ENCODE assay signal across 8 cellular contexts in the genomic region with DNA sequence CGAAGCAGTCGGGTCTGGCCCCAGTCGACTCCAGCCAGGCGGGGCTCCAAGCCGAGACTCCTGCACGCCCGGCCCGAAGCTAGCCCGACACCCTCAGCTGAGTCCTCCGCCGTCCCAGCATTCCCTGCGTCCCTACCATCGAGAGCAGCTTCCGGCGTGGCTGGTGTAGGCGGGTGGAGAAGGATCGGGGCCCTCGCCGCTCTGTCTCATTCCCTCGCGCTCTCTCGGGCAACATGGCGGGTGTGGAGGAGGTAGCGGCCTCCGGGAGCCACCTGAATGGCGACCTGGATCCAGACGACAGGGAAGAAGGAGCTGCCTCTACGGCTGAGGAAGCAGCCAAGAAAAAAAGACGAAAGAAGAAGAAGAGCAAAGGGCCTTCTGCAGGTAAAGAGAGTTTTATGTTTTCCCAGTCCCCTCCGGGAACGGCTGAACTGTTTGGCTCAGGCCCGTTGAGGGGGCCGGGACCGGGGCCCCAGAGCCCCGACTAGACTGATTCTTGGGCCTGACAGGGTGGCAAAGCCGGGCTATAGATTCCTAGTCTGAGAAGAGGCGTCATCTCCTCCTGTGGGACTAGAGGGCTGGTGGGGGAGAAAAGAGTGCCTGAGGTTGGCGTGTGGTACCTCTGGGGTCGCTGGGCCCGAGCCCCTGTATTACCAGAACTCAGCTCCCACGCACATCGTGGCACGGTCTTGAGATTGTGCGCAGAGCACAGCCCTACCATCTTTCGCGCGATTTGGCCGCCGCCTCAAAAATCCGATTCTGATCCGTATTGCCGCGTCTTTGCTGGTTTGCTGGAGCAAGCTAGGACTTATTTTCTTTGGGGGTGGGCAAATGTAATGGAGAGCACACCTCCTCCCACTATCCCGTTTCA. TPM values are rescaled to one million over a fixed set of nuclear protein-coding genes. Genes with fewer than 3 reads are reported as not detected.
A peak's percentile ranks its signal among the peaks of the same experiment; 100 is the strongest.
DNase-seq lines count a peak whose midpoint lies in the region; ATAC-seq and TF ChIP-seq lines count a peak whose summit lies in the region.

A gene (plus strand): TSS at position 206 of the 871 bp plus-strand sequence. CDS start 28 bp downstream, at position 234.

- peak; percentile 98 for ATAC-seq in GM21717 (IDR thresholded peaks at IDR 0.05; ENCODE audit: unreplicated experiment)

- in situ Hi-C loops in KBM-7 (cut with MboI; ENCODE audit: low pct_unique_long_range_greater_than_20kb, low sequenced_read_pairs), result no loop called here

- no peaks in the 10 kb centered on the region for H3K36me3 ChIP-seq in mucosa of stomach (ENCODE audit: control insufficient read depth, insufficient read depth, low read length)

- H3K27ac Mint-ChIP-seq in activated T-cell treated with anti-CD3 and anti-CD28 coated beads, Interleukin-2, amount 50 U/mL, for 24 hours, result peak within 1 kb of the TSS; percentile 100

- peaks cover 60% of the 10 kb centered on the region for H3K36me3 Mint-ChIP-seq in activated T-cell treated with anti-CD3 and anti-CD28 coated beads, Interleukin-2, amount 50 U/mL, for 24 hours (ENCODE audit: low read depth)

- H3K9me3 Mint-ChIP-seq in activated T-cell treated with anti-CD3 and anti-CD28 coated beads, Interleukin-2, amount 50 U/mL, for 24 hours, result no peaks in the 10 kb centered on the region

- peak; percentile 98 for TF ChIP-seq POLR2A in erythroblast (IDR thresholded peaks at IDR 0.05; ENCODE audit: low read length)

- H3K9ac ChIP-seq in mucosa of stomach (ENCODE audit: low read length), result peak within 1 kb of the TSS; percentile 99

- H3K27me3 ChIP-seq in mucosa of stomach (ENCODE audit: control insufficient read depth, insufficient read depth, low read length), result no peaks in the 10 kb centered on the region

- no peaks in the 10 kb centered on the region for H3K9me3 ChIP-seq in mucosa of stomach (ENCODE audit: control insufficient read depth, low read length)

- peak within 1 kb of the TSS; percentile 100 for H3K4me3 Mint-ChIP-seq in activated T-cell treated with anti-CD3 and anti-CD28 coated beads, Interleukin-2, amount 50 U/mL, for 24 hours

- no peaks in the 10 kb centered on the region for H3K27me3 Mint-ChIP-seq in activated T-cell treated with anti-CD3 and anti-CD28 coated beads, Interleukin-2, amount 50 U/mL, for 24 hours

- H3K4me1 ChIP-seq in mucosa of stomach (ENCODE audit: control insufficient read depth, insufficient read depth, low read length), result no peaks in the 10 kb centered on the region

- H3K4me1 Mint-ChIP-seq in activated T-cell treated with anti-CD3 and anti-CD28 coated beads, Interleukin-2, amount 50 U/mL, for 24 hours (ENCODE audit: low read depth), result peaks cover 51% of the 10 kb centered on the region

- peak within 1 kb of the TSS; percentile 99 for H3K4me3 ChIP-seq in mucosa of stomach (ENCODE audit: low read length)

- DNase-seq in DMS153 treated with DMSO at 0.1 percent for 48 hours (lab: John Stamatoyannopoulos, UW; ENCODE audit: unreplicated experiment), result peak; percentile 91
- DNase-seq in KBM-7, result peak; percentile 98
- peak; percentile 95 for DNase-seq in activated T-cell treated with anti-CD3 and anti-CD28 coated beads, Interleukin-2, amount 50 U/mL, for 24 hours
- peak; percentile 94 to 96 for DNase-seq in erythroblast (lab: John Stamatoyannopoulos, UW)
- peak; percentile 76 to 80 for DNase-seq in stimulated activated CD8-positive, alpha-beta memory T cell treated with anti-CD3 and anti-CD28 coated beads, Interleukin-7, amount 100 ng/mL, for 1 hour (ENCODE audit: low read depth in 2 of 2)

TF ChIP-seq in PFSK-1, 5 proteins besides CTCF, POLR2A, EP300 and RAD21:
- peak; percentile 98 for TF ChIP-seq POLR2AphosphoS5 (IDR thresholded peaks at IDR 0.05; ENCODE audit: low read depth, low read length)
- TF ChIP-seq, protein P1, sequence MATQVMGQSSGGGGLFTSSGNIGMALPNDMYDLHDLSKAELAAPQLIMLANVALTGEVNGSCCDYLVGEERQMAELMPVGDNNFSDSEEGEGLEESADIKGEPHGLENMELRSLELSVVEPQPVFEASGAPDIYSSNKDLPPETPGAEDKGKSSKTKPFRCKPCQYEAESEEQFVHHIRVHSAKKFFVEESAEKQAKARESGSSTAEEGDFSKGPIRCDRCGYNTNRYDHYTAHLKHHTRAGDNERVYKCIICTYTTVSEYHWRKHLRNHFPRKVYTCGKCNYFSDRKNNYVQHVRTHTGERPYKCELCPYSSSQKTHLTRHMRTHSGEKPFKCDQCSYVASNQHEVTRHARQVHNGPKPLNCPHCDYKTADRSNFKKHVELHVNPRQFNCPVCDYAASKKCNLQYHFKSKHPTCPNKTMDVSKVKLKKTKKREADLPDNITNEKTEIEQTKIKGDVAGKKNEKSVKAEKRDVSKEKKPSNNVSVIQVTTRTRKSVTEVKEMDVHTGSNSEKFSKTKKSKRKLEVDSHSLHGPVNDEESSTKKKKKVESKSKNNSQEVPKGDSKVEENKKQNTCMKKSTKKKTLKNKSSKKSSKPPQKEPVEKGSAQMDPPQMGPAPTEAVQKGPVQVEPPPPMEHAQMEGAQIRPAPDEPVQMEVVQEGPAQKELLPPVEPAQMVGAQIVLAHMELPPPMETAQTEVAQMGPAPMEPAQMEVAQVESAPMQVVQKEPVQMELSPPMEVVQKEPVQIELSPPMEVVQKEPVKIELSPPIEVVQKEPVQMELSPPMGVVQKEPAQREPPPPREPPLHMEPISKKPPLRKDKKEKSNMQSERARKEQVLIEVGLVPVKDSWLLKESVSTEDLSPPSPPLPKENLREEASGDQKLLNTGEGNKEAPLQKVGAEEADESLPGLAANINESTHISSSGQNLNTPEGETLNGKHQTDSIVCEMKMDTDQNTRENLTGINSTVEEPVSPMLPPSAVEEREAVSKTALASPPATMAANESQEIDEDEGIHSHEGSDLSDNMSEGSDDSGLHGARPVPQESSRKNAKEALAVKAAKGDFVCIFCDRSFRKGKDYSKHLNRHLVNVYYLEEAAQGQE (IDR thresholded peaks at IDR 0.05; ENCODE audit: insufficient read depth in 1 of 2, low read depth in 2 of 2, low read length in 2 of 2), result peak; percentile 56 to 63
- TF ChIP-seq FOXP2 (optimal IDR thresholded peaks at IDR 0.05; ENCODE audit: borderline replicate concordance, extremely low read depth, extremely low read length, insufficient read depth), result peak; percentile 44
- peak; percentile 98 for TF ChIP-seq TAF1 (IDR thresholded peaks at IDR 0.05; ENCODE audit: borderline replicate concordance, insufficient read depth, low read length)
- peak; percentile 77; the same call in 1 of the 2 replicates for TF ChIP-seq SIN3A (IDR thresholded peaks at IDR 0.05; ENCODE audit: borderline replicate concordance, insufficient read depth, low read length)

RNA-seq across cellular contexts. Expression of the gene that starts here (rescaled TPM):
- 89.2 TPM for polyA plus RNA-seq in PFSK-1 (2012; ENCODE audit: insufficient read length, low read depth)

Comparison
In these comparisons a context has a peak if more than half of its experiments do, and no peak if none do; other contexts are left out.
1. Peak in every context shown above with its lines: DNase-seq, ATAC-seq and H3K4me3 ChIP-seq.